ENCODE assay signal across 8 cellular contexts in the genomic region with DNA sequence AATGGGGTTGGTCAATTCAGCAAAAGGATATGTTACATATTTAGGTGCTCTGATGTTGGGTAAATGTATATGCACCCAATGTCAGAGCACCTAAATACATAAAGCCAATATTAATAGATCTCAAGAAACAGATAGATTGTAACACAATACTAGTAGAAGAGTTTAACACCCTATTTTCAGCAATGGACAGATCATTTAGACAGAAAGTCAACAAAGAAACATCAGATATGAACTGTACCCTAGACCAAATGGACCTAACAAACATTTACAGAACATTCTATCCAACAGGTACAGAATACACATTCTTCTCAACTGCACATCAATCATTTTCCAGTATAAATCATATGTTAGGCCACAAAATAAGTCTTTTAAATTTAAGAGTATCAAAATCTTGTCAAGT.
"Had no signal": no experiment of that assay in that cellular context is flagged by ENCODE, and none has a peak within 500 bp of the region (broad histone marks: within the 10 kb centered on the region; RNA-seq: fewer than 3 reads in every experiment).

No MANE protein-coding gene starts in this region.

- H3K9ac ChIP-seq: GM23248 had no signal

- H3K4me1 ChIP-seq: HAP-1 had no signal

- H3K9me3 ChIP-seq: HAP-1 had no signal

- H3K36me3 ChIP-seq: HAP-1 had no signal

- DNase-seq: GM23248, GOT3, H7, HFFc6, IMR-90 had no signal

- H3K4me3 ChIP-seq: GM23248, HAP-1, K562 had no signal

- H3K27ac ChIP-seq: GM23248, HL-60 had no signal

- H2AFZ ChIP-seq: GM23248 had no signal

- FAIRE-seq: K562 had no signal
